24 cellular contexts compared by ENCODE assay signal in genomic region chr6:45502446-45502845, GRCh38.
A peak's percentile ranks its signal among the peaks of the same experiment; 100 is the strongest.
DNase-seq lines count a peak whose midpoint lies in the region; ATAC-seq and TF ChIP-seq lines count a peak whose summit lies in the region.
"Had no signal": no experiment of that assay in that cellular context is flagged by ENCODE, and none has a peak within 500 bp of the region (broad histone marks: within the 10 kb centered on the region; RNA-seq: fewer than 3 reads in every experiment).

No MANE protein-coding gene starts in this region.

- no peak overlapping the region for H2BK5ac ChIP-seq in IMR-90 (ENCODE audit: low read depth, low read length, poor library complexity, severe bottlenecking)

- H3K27ac Mint-ChIP-seq in T-helper 17 cell = peak overlapping the region; percentile 74
- H3K27ac Mint-ChIP-seq: CD8-positive, alpha-beta T cell; IgD-negative memory B cell had no signal

- H3K9me1 ChIP-seq in IMR-90 (ENCODE audit: insufficient read depth, low read length) = peaks cover 20% of the 10 kb centered on the region

- H3K36me3 ChIP-seq in IMR-90 (ENCODE audit: control insufficient read depth, insufficient read depth, low read length) (0 out of 2 replicates have a peak, but pooled peaks cover 3% of the 10 kb centered on the region), H7 (replicated peaks; ENCODE audit: control insufficient read depth, insufficient read depth, low read length) (no peaks in the 10 kb centered on the region)
- H3K36me3 ChIP-seq: HAP-1 had no signal

- TF ChIP-seq POLR2A in IMR-90 (IDR thresholded peaks at IDR 0.05; ENCODE audit: low read depth, low read length) = no peak

- no peak overlapping the region for H3K4me2 ChIP-seq in IMR-90 (ENCODE audit: low read depth, low read length)
- H3K4me2 ChIP-seq: KMS-11, PC-9 had no signal

- peak overlapping the region; percentile 13; the same call in 1 of the 2 replicates for H3K4ac ChIP-seq in IMR-90 (ENCODE audit: low read depth, low read length)

- TF ChIP-seq RAD21 in IMR-90 (IDR thresholded peaks at IDR 0.05; ENCODE audit: low read length) = no peak

- DNase-seq in IMR-90 (no peak), T-helper 17 cell (no peak), islet precursor cell (peak; percentile 72), sciatic nerve (ENCODE audit: low spot score) (no peak), H7 (no peak), RPMI8226 (no peak)
- DNase-seq: C1 segment of cervical spinal cord; Caco-2; CD8-positive, alpha-beta T cell; GDM1; GM23248; NCI-H1105; NCI-H146; NCI-H1930; NCI-H2107; NCI-H524; NCI-H748 treated with DMSO at 0.1 percent for 48 hours; PC-9; Right ventricle myocardium superior had no signal

- POLR2A ChIA-PET in IMR-90 (lab: Charles Lee; ENCODE audit: unreplicated experiment) = no interaction called here

- H2BK15ac ChIP-seq in IMR-90 (ENCODE audit: low read depth, low read length) = 0 out of 3 replicates have a peak overlapping the region, but pooled peaks have one; percentile 5

- H3K4me3 ChIP-seq in IMR-90 (ENCODE audit: insufficient read depth, low read depth, low read length) = no peak overlapping the region
- H3K4me3 ChIP-seq in H7 (ENCODE audit: insufficient read depth, low read depth, low read length) = no peak overlapping the region
- H3K4me3 ChIP-seq: GM12878, GM23248, HAP-1, PC-9 had no signal

- no peak overlapping the region for H3K9ac ChIP-seq in IMR-90 (ENCODE audit: low read depth, low read length)
- H3K9ac ChIP-seq: GM23248, KMS-11 had no signal

- peak overlapping the region; percentile 8; the same call in 1 of the 2 replicates for H3K23ac ChIP-seq in IMR-90 (ENCODE audit: low read depth, low read length)

- CTCF ChIA-PET in IMR-90 (lab: Yijun Ruan, JAX) = no interaction called here

- H3K27ac ChIP-seq in IMR-90 (ENCODE audit: insufficient read depth, low read length) = no peak overlapping the region
- H3K27ac ChIP-seq: GM23248, KMS-11, PC-9 had no signal

- H4K20me1 ChIP-seq in IMR-90 (ENCODE audit: insufficient read depth, low read length) = no peaks in the 10 kb centered on the region

- H3K56ac ChIP-seq in IMR-90 (ENCODE audit: extremely low read depth, insufficient read depth, low read length) = no peak overlapping the region

- peak overlapping the region; percentile 32 for H3K14ac ChIP-seq in IMR-90 (replicated peaks; ENCODE audit: low read depth, low read length)

- H3K27me3 Mint-ChIP-seq in T-helper 17 cell = no peaks in the 10 kb centered on the region

- H3K4me1 ChIP-seq in IMR-90 (ENCODE audit: control insufficient read depth, insufficient read depth, low read length) = peaks cover 12% of the 10 kb centered on the region
- H3K4me1 ChIP-seq: HAP-1 had no signal

- dilution Hi-C loops in IMR-90 (cut with HindIII; ENCODE audit: low sequenced_read_pairs, unreplicated experiment) = no loop called here

- WGBS in IMR-90 (ENCODE audit: extremely low coverage in 2 of 2, insufficient read length in 1 of 2), 2 experiments = no CpG with 5 or more reads among the region's 6 CpGs

- H2BK20ac ChIP-seq in IMR-90 (ENCODE audit: low read depth, low read length) = no peak overlapping the region

- no peak for TF ChIP-seq CTCF in IMR-90 (conservative IDR thresholded peaks at IDR 0.05; ENCODE audit: low read depth, low read length)

- no peak overlapping the region for H4K5ac ChIP-seq in IMR-90 (ENCODE audit: low read depth, low read length)

- H3K27me3 ChIP-seq in IMR-90 (ENCODE audit: control insufficient read depth, insufficient read depth, low read length) (no peaks in the 10 kb centered on the region), H7 (ENCODE audit: control insufficient read depth, insufficient read depth, low read length) (no peaks in the 10 kb centered on the region)

- no peak overlapping the region for H3K4me3 Mint-ChIP-seq in T-helper 17 cell
- H3K4me3 Mint-ChIP-seq: CD8-positive, alpha-beta T cell; IgD-negative memory B cell had no signal

- H3K18ac ChIP-seq in IMR-90 (ENCODE audit: low read depth, low read length) = no peak overlapping the region

- 0 out of 2 replicates have a peak overlapping the region, but pooled peaks have one; percentile 16 for H2AK5ac ChIP-seq in IMR-90 (ENCODE audit: low read depth, low read length)

- H3K9me3 ChIP-seq in IMR-90 (ENCODE audit: control insufficient read depth, insufficient read depth, low read length) (no peaks in the 10 kb centered on the region), T-helper 17 cell (ENCODE audit: control insufficient read depth, low read length, poor library complexity, severe bottlenecking) (no peaks in the 10 kb centered on the region)
- H3K9me3 ChIP-seq: Caco-2, HAP-1 had no signal

- no peak overlapping the region for H2AK9ac ChIP-seq in IMR-90 (replicated peaks; ENCODE audit: low read depth, low read length, poor library complexity)

- H3K79me1 ChIP-seq in IMR-90 (ENCODE audit: low read depth in 1 of 2, low read length in 2 of 2) = peaks cover 0 to 47% of the 10 kb centered on the region in 2 experiments; a peak in 2 of 4 replicates

- in situ Hi-C loops in IMR-90 (cut with MboI; ENCODE audit: low sequenced_read_pairs) = no loop called here

- H2BK120ac ChIP-seq in IMR-90 (ENCODE audit: low read depth, low read length) = no peak overlapping the region

- H2AFZ ChIP-seq in IMR-90 (replicated peaks; ENCODE audit: low read length, poor library complexity) = no peak overlapping the region
- H2AFZ ChIP-seq: GM23248, PC-9 had no signal

- H3K36me3 Mint-ChIP-seq in T-helper 17 cell (ENCODE audit: low read depth) = peaks cover 14% of the 10 kb centered on the region
- H3K36me3 Mint-ChIP-seq: IgD-negative memory B cell had no signal

- ATAC-seq in IMR-90 (ENCODE audit: low read depth) = no peak
- ATAC-seq in T-helper 17 cell = no peak
- ATAC-seq in sciatic nerve = peak; percentile 40
- ATAC-seq in HG03045 (IDR thresholded peaks at IDR 0.05; ENCODE audit: unreplicated experiment) = no peak
- ATAC-seq: CD8-positive, alpha-beta T cell; GM12878 had no signal

- intact Hi-C loops in IMR-90 (cut with micrococcal nuclease) (loop anchor here (10.0 kb wide), 1 partner anchor 292 kb away; no protein-coding TSS in a partner anchor), sciatic nerve (cut with DNase I) (no loop called here)

- no peak overlapping the region; the same call in 1 of the 2 replicates for H4K91ac ChIP-seq in IMR-90 (ENCODE audit: insufficient read depth, low read depth, low read length)

- H3K4me1 Mint-ChIP-seq in T-helper 17 cell = peaks cover 49% of the 10 kb centered on the region
- H3K4me1 Mint-ChIP-seq: IgD-negative memory B cell had no signal

- BruUV-seq in IMR-90 (replicated peaks; lab: Mats Ljungman, UMichigan) = no TSS peak

- no peak overlapping the region for H4K8ac ChIP-seq in IMR-90 (ENCODE audit: low read depth in 2 of 2, low read length in 2 of 2)

TF ChIP-seq in IMR-90, 13 proteins besides CTCF, POLR2A, EP300 and RAD21:
- no peak for TF ChIP-seq MAFK (IDR thresholded peaks at IDR 0.05; ENCODE audit: low read depth, low read length)
- no peak for TF ChIP-seq CEBPB (IDR thresholded peaks at IDR 0.05; ENCODE audit: low read depth, low read length)
- TF ChIP-seq USF2 (IDR thresholded peaks at IDR 0.05; ENCODE audit: low read depth, low read length) = no peak
- TF ChIP-seq RFX5 (IDR thresholded peaks at IDR 0.05; ENCODE audit: low read depth, low read length) = no peak
- TF ChIP-seq ELK1 (IDR thresholded peaks at IDR 0.05; ENCODE audit: borderline replicate concordance, low read depth, low read length) = no peak
